1 cellular context compared by ENCODE assay signal in the genomic region with DNA sequence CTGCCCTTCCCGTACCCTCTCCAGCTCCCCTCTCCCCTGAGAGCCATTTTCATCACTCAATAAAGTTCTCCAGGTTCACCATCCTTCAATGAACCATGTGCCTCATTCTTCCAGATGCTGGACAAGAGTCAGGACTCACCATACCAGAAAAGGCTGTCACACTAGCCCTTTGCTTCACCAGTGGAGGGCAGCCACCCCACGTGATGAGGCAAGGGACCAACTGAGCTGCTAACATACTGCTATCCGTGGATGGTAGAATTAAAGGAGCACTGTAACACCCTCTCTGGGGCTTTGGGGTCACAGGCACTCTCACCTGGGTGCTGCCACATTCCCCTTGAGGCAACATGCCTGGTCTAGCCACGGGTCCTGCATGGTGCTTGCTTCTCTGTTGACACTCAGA.
TF ChIP-seq lines count a peak whose summit lies in the region.

No MANE protein-coding gene starts in this region.

TF ChIP-seq in H1, 55 proteins besides CTCF, POLR2A, EP300 and RAD21:
- TF ChIP-seq FOSL1 (IDR thresholded peaks at IDR 0.05; ENCODE audit: insufficient read depth, low read depth, low read length): no peak
- TF ChIP-seq GTF2F1 (IDR thresholded peaks at IDR 0.05; ENCODE audit: borderline replicate concordance, low read depth, low read length): no peak
- TF ChIP-seq BRCA1 (IDR thresholded peaks at IDR 0.05; ENCODE audit: low read depth, low read length): no peak
- TF ChIP-seq POU5F1 (IDR thresholded peaks at IDR 0.05; ENCODE audit: low read depth, low read length): no peak
- no peak for TF ChIP-seq JUND (IDR thresholded peaks at IDR 0.05; ENCODE audit: low read length)
- TF ChIP-seq RFX5 (IDR thresholded peaks at IDR 0.05; ENCODE audit: borderline replicate concordance, low read depth, low read length): no peak
- TF ChIP-seq TAF7 (optimal IDR thresholded peaks at IDR 0.05; ENCODE audit: borderline replicate concordance, low read depth, low read length): no peak
- TF ChIP-seq SP2 (IDR thresholded peaks at IDR 0.05; ENCODE audit: low read length): no peak
- TF ChIP-seq, protein P1, sequence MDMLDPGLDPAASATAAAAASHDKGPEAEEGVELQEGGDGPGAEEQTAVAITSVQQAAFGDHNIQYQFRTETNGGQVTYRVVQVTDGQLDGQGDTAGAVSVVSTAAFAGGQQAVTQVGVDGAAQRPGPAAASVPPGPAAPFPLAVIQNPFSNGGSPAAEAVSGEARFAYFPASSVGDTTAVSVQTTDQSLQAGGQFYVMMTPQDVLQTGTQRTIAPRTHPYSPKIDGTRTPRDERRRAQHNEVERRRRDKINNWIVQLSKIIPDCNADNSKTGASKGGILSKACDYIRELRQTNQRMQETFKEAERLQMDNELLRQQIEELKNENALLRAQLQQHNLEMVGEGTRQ (IDR thresholded peaks at IDR 0.05; ENCODE audit: low read length): no peak
- no peak for TF ChIP-seq SUZ12 (IDR thresholded peaks at IDR 0.05; ENCODE audit: low read length)
- no peak for TF ChIP-seq KDM1A (IDR thresholded peaks at IDR 0.05; ENCODE audit: borderline replicate concordance, low read length)
- no peak for TF ChIP-seq CEBPB (IDR thresholded peaks at IDR 0.05; ENCODE audit: low read depth, low read length)
- no peak for TF ChIP-seq YY1 (IDR thresholded peaks at IDR 0.05; ENCODE audit: low read depth, low read length)
- no peak for TF ChIP-seq GABPA (IDR thresholded peaks at IDR 0.05; ENCODE audit: borderline replicate concordance, insufficient read depth, low read length)
- no peak for TF ChIP-seq JUN (IDR thresholded peaks at IDR 0.05; ENCODE audit: low read depth, low read length)
